Comparison of ENCODE assay signal across 1 cellular context in the genomic region with DNA sequence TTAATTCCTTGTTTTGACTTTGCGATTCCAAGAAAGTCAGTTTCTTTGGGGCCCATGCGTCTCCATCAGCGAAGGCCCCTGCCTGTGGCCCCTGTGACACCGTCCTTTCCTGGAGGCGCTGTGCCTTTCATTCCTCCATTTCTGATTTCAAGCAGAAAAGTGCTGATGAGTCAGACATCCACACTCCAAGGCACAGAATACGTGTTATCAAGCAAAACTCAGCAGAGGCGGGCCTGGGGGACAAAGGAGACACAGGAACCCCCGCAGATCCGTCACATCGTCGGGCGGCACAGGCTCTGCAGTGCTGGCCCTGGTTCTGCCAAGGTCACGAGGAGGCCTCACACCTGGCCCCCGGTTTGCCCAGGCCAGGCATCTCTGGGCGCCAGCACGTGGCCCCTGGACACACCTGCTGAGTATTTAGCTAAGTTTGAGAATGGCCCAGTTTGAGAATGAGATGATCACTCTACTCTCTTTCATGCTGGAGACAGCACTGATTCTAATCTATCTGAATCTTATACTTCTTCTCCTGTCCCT.
TF ChIP-seq lines count a peak whose summit lies in the region.

No MANE protein-coding gene starts in this region.

TF ChIP-seq in WTC11, 78 proteins besides CTCF, POLR2A, EP300 and RAD21 (continued from another document):
- TF ChIP-seq E2F4 (CRISPR knock-in tag; IDR thresholded peaks at IDR 0.05; ENCODE audit: borderline replicate concordance, low read depth) (no peak), ZBTB43 (CRISPR knock-in tag; IDR thresholded peaks at IDR 0.05) (no peak), SMAD4 (CRISPR knock-in tag; IDR thresholded peaks at IDR 0.05) (no peak)
- TF ChIP-seq, protein P1, sequence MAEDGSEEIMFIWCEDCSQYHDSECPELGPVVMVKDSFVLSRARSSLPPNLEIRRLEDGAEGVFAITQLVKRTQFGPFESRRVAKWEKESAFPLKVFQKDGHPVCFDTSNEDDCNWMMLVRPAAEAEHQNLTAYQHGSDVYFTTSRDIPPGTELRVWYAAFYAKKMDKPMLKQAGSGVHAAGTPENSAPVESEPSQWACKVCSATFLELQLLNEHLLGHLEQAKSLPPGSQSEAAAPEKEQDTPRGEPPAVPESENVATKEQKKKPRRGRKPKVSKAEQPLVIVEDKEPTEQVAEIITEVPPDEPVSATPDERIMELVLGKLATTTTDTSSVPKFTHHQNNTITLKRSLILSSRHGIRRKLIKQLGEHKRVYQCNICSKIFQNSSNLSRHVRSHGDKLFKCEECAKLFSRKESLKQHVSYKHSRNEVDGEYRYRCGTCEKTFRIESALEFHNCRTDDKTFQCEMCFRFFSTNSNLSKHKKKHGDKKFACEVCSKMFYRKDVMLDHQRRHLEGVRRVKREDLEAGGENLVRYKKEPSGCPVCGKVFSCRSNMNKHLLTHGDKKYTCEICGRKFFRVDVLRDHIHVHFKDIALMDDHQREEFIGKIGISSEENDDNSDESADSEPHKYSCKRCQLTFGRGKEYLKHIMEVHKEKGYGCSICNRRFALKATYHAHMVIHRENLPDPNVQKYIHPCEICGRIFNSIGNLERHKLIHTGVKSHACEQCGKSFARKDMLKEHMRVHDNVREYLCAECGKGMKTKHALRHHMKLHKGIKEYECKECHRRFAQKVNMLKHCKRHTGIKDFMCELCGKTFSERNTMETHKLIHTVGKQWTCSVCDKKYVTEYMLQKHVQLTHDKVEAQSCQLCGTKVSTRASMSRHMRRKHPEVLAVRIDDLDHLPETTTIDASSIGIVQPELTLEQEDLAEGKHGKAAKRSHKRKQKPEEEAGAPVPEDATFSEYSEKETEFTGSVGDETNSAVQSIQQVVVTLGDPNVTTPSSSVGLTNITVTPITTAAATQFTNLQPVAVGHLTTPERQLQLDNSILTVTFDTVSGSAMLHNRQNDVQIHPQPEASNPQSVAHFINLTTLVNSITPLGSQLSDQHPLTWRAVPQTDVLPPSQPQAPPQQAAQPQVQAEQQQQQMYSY (CRISPR knock-in tag; IDR thresholded peaks at IDR 0.05), result no peak
- TF ChIP-seq, protein P2, sequence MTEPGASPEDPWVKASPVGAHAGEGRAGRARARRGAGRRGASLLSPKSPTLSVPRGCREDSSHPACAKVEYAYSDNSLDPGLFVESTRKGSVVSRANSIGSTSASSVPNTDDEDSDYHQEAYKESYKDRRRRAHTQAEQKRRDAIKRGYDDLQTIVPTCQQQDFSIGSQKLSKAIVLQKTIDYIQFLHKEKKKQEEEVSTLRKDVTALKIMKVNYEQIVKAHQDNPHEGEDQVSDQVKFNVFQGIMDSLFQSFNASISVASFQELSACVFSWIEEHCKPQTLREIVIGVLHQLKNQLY (CRISPR knock-in tag; IDR thresholded peaks at IDR 0.05), result no peak
